ENCODE assay signal across 9 cellular contexts in genomic region chr12:15996254-15996653, GRCh38.
DNase-seq lines count a peak whose midpoint lies in the region; ATAC-seq and TF ChIP-seq lines count a peak whose summit lies in the region.
"Had no signal": no experiment of that assay in that cellular context is flagged by ENCODE, and none has a peak within 500 bp of the region (broad histone marks: within the 10 kb centered on the region; RNA-seq: fewer than 3 reads in every experiment).

No MANE protein-coding gene starts in this region.

- no peaks in the 10 kb centered on the region for H3K36me3 ChIP-seq in brain microvascular endothelial cell (replicated peaks)
- peaks cover 0 to 5% of the 10 kb centered on the region in 2 donors for H3K36me3 ChIP-seq in left lung

- H3K27ac ChIP-seq in brain microvascular endothelial cell (no peak overlapping the region), left lung (no peak overlapping the region)

- DNase-seq in Ammon's horn (ENCODE audit: low spot score) (peak; percentile 50), LNCaP clone FGC (ENCODE audit: low read depth) (peak; percentile 63), brain microvascular endothelial cell (peak; percentile 46), left lung (no peak), activated T-cell treated with anti-CD3 and anti-CD28 coated beads for 4 hours (no peak)
- DNase-seq in effector CD8-positive, alpha-beta T cell (lab: John Stamatoyannopoulos, UW) = no peak
- DNase-seq: GF-D8 had no signal

- H3K27me3 ChIP-seq in brain microvascular endothelial cell (replicated peaks) (no peaks in the 10 kb centered on the region), left lung (no peaks in the 10 kb centered on the region)

- ATAC-seq in left lung (peak; percentile 79), GM21528 (IDR thresholded peaks at IDR 0.05; ENCODE audit: low FRiP score, unreplicated experiment) (no peak), GM18498 (IDR thresholded peaks at IDR 0.05; ENCODE audit: unreplicated experiment) (no peak)

- H3K9me3 ChIP-seq in left lung = no peaks in the 10 kb centered on the region

- TF ChIP-seq CTCF in LNCaP clone FGC (IDR thresholded peaks at IDR 0.05; ENCODE audit: control insufficient read depth, extremely low read depth, insufficient read depth) (peak; percentile 67), brain microvascular endothelial cell (IDR thresholded peaks at IDR 0.05; ENCODE audit: low read depth, low read length, missing control alignments) (peak; percentile 33), left lung (IDR thresholded peaks at IDR 0.05) (no peak)

- intact Hi-C loops in left lung (cut with DNase I) = no loop called here

- in situ Hi-C loops in brain microvascular endothelial cell (cut with HindIII; ENCODE audit: low pct_ligation_motif_present, low sequenced_read_pairs) = no loop called here

- H3K4me3 ChIP-seq in LNCaP clone FGC (ENCODE audit: low read depth, low read length) = no peak overlapping the region
- H3K4me3 ChIP-seq in brain microvascular endothelial cell (ENCODE audit: low read depth, low read length) = no peak overlapping the region
- no peak overlapping the region for H3K4me3 ChIP-seq in left lung

- H3K4me1 ChIP-seq in left lung = no peaks in the 10 kb centered on the region

Comparison
In these comparisons a context has a peak if more than half of its experiments do, and no peak if none do; other contexts are left out.
1. DNase-seq: peak in Ammon's horn (single experiment), LNCaP clone FGC (single experiment) and brain microvascular endothelial cell (single experiment); none in left lung (0 of 2), effector CD8-positive, alpha-beta T cell (single experiment) and activated T-cell treated with anti-CD3 and anti-CD28 coated beads for 4 hours (single experiment).
2. CTCF ChIP-seq: peak in LNCaP clone FGC (single experiment) and brain microvascular endothelial cell (single experiment); none in left lung (0 of 2).